In genomic region chr1:9275567-9276034, GRCh38 we compare ENCODE assay signal across 8 cellular contexts. TPM values are rescaled to one million over a fixed set of nuclear protein-coding genes. Genes with fewer than 3 reads are reported as not detected.
DNase-seq lines count a peak whose midpoint lies in the region; ATAC-seq and TF ChIP-seq lines count a peak whose summit lies in the region.

No MANE protein-coding gene starts in this region.

- ATAC-seq in GM19455 (IDR thresholded peaks at IDR 0.05; ENCODE audit: unreplicated experiment): peak; percentile 88

- H3K27ac ChIP-seq in WERI-Rb-1 (no peak overlapping the region), tibial nerve (peak overlapping the region in 1 of 4 donors; percentile 41)

- WGBS in tibial nerve, 2 donors: 46 to 56% methylated on average over 11 of the region's 12 CpGs

- no peaks in the 10 kb centered on the region for H3K27me3 ChIP-seq in WERI-Rb-1 (ENCODE audit: insufficient read depth, low read depth, severe bottlenecking)
- no peaks in the 10 kb centered on the region for H3K27me3 ChIP-seq in tibial nerve

- DNase-seq in CD1c-positive myeloid dendritic cell (ENCODE audit: extremely low spot score): peak; percentile 96
- DNase-seq in WERI-Rb-1: peak; percentile 48
- DNase-seq in chondrocyte (ENCODE audit: low spot score): no peak
- peak; percentile 66 for DNase-seq in putamen (ENCODE audit: low spot score)
- DNase-seq in tibial nerve (ENCODE audit: low spot score in 2 of 2): no peak
- no peak for DNase-seq in cerebellar cortex (ENCODE audit: low spot score)

- peaks cover 0 to 38% (median 12%) of the 10 kb centered on the region in 4 donors for H3K4me1 ChIP-seq in tibial nerve

- H3K9me3 Mint-ChIP-seq in chondrocyte (ENCODE audit: low read depth): no peaks in the 10 kb centered on the region

- TF ChIP-seq EP300 in Ishikawa (IDR thresholded peaks at IDR 0.05; ENCODE audit: borderline replicate concordance): no peak
- TF ChIP-seq EP300 in tibial nerve (IDR thresholded peaks at IDR 0.05): no peak

- no peaks in the 10 kb centered on the region for H3K9me3 ChIP-seq in WERI-Rb-1 (ENCODE audit: severe bottlenecking)
- no peaks in the 10 kb centered on the region for H3K9me3 ChIP-seq in tibial nerve

- TF ChIP-seq CTCF in WERI-Rb-1 (IDR thresholded peaks at IDR 0.05; ENCODE audit: low read depth, low read length): no peak
- TF ChIP-seq CTCF in chondrocyte (IDR thresholded peaks at IDR 0.05): no peak
- TF ChIP-seq CTCF in tibial nerve (IDR thresholded peaks at IDR 0.05): no peak

- H3K36me3 ChIP-seq in WERI-Rb-1 (no peaks in the 10 kb centered on the region), tibial nerve (peaks cover 0 to 16% (median 0%) of the 10 kb centered on the region in 3 donors)

- peaks cover 44% of the 10 kb centered on the region for H3K4me1 Mint-ChIP-seq in chondrocyte (ENCODE audit: low read depth)

- peak overlapping the region; percentile 28 for H3K27ac Mint-ChIP-seq in chondrocyte (ENCODE audit: unreplicated experiment)

- TF ChIP-seq POLR2A in tibial nerve (IDR thresholded peaks at IDR 0.05): no peak

- peak overlapping the region; percentile 9 for H3K4me3 Mint-ChIP-seq in chondrocyte (ENCODE audit: unreplicated experiment)

- no peak for TF ChIP-seq RAD21 in Ishikawa (IDR thresholded peaks at IDR 0.05; ENCODE audit: low read depth)

- H3K4me3 ChIP-seq in WERI-Rb-1 (ENCODE audit: low read depth, low read length) (no peak overlapping the region), tibial nerve (no peak overlapping the region)

- H3K27me3 Mint-ChIP-seq in chondrocyte (ENCODE audit: low read depth): no peaks in the 10 kb centered on the region

- H3K36me3 Mint-ChIP-seq in chondrocyte (ENCODE audit: low read depth): peaks cover 2% of the 10 kb centered on the region

TF ChIP-seq in Ishikawa, 13 proteins besides CTCF, POLR2A, EP300 and RAD21:
- TF ChIP-seq USF1 (IDR thresholded peaks at IDR 0.05): 0 out of 2 replicates have a peak, but pooled peaks have one; percentile 30
- no peak for TF ChIP-seq CEBPB (IDR thresholded peaks at IDR 0.05)
- peak; percentile 78 for TF ChIP-seq EGR1 (IDR thresholded peaks at IDR 0.05)

RNA-seq across cellular contexts. Expression of gene SPSB1, which starts 17.1 kb away (rescaled TPM):
- total RNA-seq in chondrocyte: 164 to 184 TPM (median 173 TPM) in 3 replicates
- total RNA-seq in tibial nerve: 10 to 100 TPM; 18.9 to 64.9 (median 41.8) TPM

RNA-seq across cellular contexts. Expression of gene H6PD, which starts 41.0 kb away (rescaled TPM):
- total RNA-seq in chondrocyte (37.0 to 41.4 TPM (median 38.9 TPM) in 3 replicates), tibial nerve (10 to 100 TPM; 53.1 to 88.6 (median 72.7) TPM)

Comparison
In these comparisons a context has a peak if more than half of its experiments do, and no peak if none do; other contexts are left out.
1. DNase-seq: peak in CD1c-positive myeloid dendritic cell (single experiment), WERI-Rb-1 (single experiment) and putamen (single experiment); none in chondrocyte (single experiment), tibial nerve (0 of 2) and cerebellar cortex (single experiment).